In genomic region chr9:98437458-98438034, GRCh38 we compare ENCODE assay signal across 27 cellular contexts.
"Had no signal": no experiment of that assay in that cellular context is flagged by ENCODE, and none has a peak within 500 bp of the region (broad histone marks: within the 10 kb centered on the region; RNA-seq: fewer than 3 reads in every experiment).

No MANE protein-coding gene starts in this region.

- H3K4me1 ChIP-seq: ascending aorta had no signal

- FAIRE-seq: TTC549 had no signal

- H3K27me3 ChIP-seq: ascending aorta had no signal

- H3K27ac ChIP-seq: ascending aorta, VCaP had no signal

- H3K9me3 ChIP-seq: ascending aorta had no signal

- H3K4me3 ChIP-seq: ascending aorta had no signal

- DNase-seq: activated B cell treated with CpG ODN at 0.5 μM for 24 hours; activated CD4-positive, alpha-beta memory T cell treated with anti-CD3 and anti-CD28 coated beads for 36 hours; activated CD4-positive, alpha-beta T cell treated with anti-CD3 and anti-CD28 coated beads for 4 hours; activated CD4-positive, alpha-beta T cell treated with anti-CD3 and anti-CD28 coated beads, Interleukin-2, amount 10 ng/mL, durations not matched to agents 24 days and 14 days; activated CD4-positive, alpha-beta T cell treated with anti-CD3 and anti-CD28 coated beads, Interleukin-2, amount 50 U/mL, for 1 hour; activated CD4-positive, alpha-beta T cell treated with anti-CD3 and anti-CD28 coated beads, Interleukin-2, amount 50 U/mL, for 4 hours; activated CD4-positive, CD25-positive, alpha-beta regulatory T cell treated with anti-CD3 and anti-CD28 coated beads, Interleukin-2, amount 50 U/mL, for 72 hours; activated CD8-positive, alpha-beta memory T cell treated with anti-CD3 and anti-CD28 coated beads, Interleukin-2, amount 50 U/mL, for 4 hours; activated CD8-positive, alpha-beta T cell treated with anti-CD3 and anti-CD28 coated beads for 36 hours; activated effector memory CD4-positive, alpha-beta T cell treated with Interleukin-2 at 50 U/mL for 16 hours; activated gamma-delta T cell; activated naive CD4-positive, alpha-beta T cell treated with anti-CD3 and anti-CD28 coated beads, Interleukin-2, amount 10 ng/mL, durations not matched to agents 7 days and 5 days; activated naive CD4-positive, alpha-beta T cell treated with Interleukin-2 at 50 U/mL for 16 hours; activated naive CD8-positive, alpha-beta T cell treated with anti-CD3 and anti-CD28 coated beads, Interleukin-2, amount 10 ng/mL, durations not matched to agents 7 days and 5 days; activated naive CD8-positive, alpha-beta T cell treated with anti-CD3 and anti-CD28 coated beads, Interleukin-2, amount 50 U/mL, for 24 hours; activated T-cell treated with anti-CD3 and anti-CD28 coated beads for 4 hours; activated T-cell treated with anti-CD3 and anti-CD28 coated beads, Interleukin-2, amount 50 U/mL, for 24 hours; activated T-cell treated with anti-CD3 and anti-CD28 coated beads, Interleukin-2, amount 50 U/mL, for 48 hours; amygdala; anterior cingulate cortex; central memory CD4-positive, alpha-beta T cell; T-helper 1 cell; T-helper 2 cell; T-helper 9 cell had no signal

- ATAC-seq: activated CD8-positive, alpha-beta T cell treated with anti-CD3 and anti-CD28 coated beads for 36 hours; activated naive CD8-positive, alpha-beta T cell treated with anti-CD3 and anti-CD28 coated beads, Interleukin-2, amount 50 U/mL, for 24 hours had no signal

- H3K36me3 ChIP-seq: ascending aorta had no signal
